In the genomic region with DNA sequence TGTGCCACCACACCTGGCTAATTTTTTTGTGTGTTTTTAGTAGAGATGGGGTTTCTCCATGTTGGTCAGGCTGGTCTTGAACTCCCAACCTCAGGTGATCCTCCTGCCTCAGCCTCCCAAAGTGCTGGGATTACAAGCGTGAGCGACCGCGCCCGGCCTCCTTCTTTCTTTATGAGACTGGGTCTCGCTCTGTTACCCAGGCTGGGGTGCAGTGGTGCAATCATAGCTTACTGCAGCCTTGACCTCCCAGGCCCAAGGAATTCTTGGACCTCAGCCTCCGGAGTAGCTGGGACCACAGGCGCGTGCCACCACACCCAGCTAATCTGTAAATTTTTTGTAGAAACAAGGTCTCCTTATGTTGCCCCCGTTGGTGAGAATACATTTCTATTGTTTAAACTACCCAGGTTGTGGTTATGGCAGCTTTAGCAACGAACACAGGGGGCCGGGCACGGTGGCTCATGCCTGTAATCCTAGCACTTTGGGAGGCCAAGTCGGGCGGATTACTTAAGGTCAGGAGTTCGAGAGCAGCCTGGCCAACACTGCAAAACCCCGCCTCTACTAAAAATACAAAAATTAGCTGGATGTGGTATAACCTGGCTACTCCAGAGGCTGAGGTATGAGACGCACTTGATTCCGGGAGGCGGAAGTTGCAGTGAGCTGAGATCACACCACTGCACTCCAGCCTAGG, we compare ENCODE assay signal across 8 cellular contexts. TPM values are rescaled to one million over a fixed set of nuclear protein-coding genes. Genes with fewer than 3 reads are reported as not detected.
A peak's percentile ranks its signal among the peaks of the same experiment; 100 is the strongest.
DNase-seq lines count a peak whose midpoint lies in the region; ATAC-seq, FAIRE-seq and TF ChIP-seq lines count a peak whose summit lies in the region.
"Not testable (repeated sequence)": the region's sequence is repeated elsewhere in the genome, so short reads cannot be mapped to it uniquely, and the experiment has no call there.

No MANE protein-coding gene starts in this region.

- H4K91ac ChIP-seq in H1 (replicated peaks; ENCODE audit: insufficient read length, low read length): not testable (repeated sequence)

- H3K4me1 ChIP-seq in RWPE2 (ENCODE audit: insufficient read depth, poor library complexity, severe bottlenecking); H1 (replicated peaks in 1 of 4; ENCODE audit: control insufficient read depth in 3 of 4, insufficient read depth in 4 of 4, low read length in 3 of 4): not testable (repeated sequence)

- not testable (repeated sequence) for H3K4ac ChIP-seq in H1 (replicated peaks; ENCODE audit: insufficient read length, low read depth, low read length)

- H3K9me3 Mint-ChIP-seq in activated naive CD4-positive, alpha-beta T cell treated with anti-CD3 and anti-CD28 coated beads for 36 hours; immature natural killer cell: not testable (repeated sequence)

- not testable (repeated sequence) for H3K14ac ChIP-seq in H1 (ENCODE audit: insufficient read length)

- H2AK5ac ChIP-seq in H1 (ENCODE audit: low read depth, low read length): not testable (repeated sequence)

- H3K4me3 ChIP-seq in AG10803 (ENCODE audit: low read length) (peak overlapping the region; percentile 91), HL-60 (replicated peaks; ENCODE audit: insufficient read depth, low read length) (peak overlapping the region; percentile 100), RWPE2 (ENCODE audit: severe bottlenecking) (peak overlapping the region; percentile 78), H1 (ENCODE audit: extremely low read depth in 1 of 4, insufficient read depth in 2 of 4, low read depth in 3 of 4, low read length in 4 of 4) (peak overlapping the region in 2 of 4 experiments; percentile 79 to 91; a peak in 2 of 8 replicates), neural cell (ENCODE audit: low read length) (peak overlapping the region; percentile 97)

- H3K9ac ChIP-seq in H1 (replicated peaks in 1 of 4; ENCODE audit: extremely low read depth in 1 of 4, low read depth in 3 of 4, low read length in 3 of 4): not testable (repeated sequence)
- peak overlapping the region; percentile 77 for H3K9ac ChIP-seq in neural cell (ENCODE audit: low read length)

- not testable (repeated sequence) for H2AFZ ChIP-seq in H1 (ENCODE audit: low read length); neural cell (ENCODE audit: low read depth, low read length)

- WGBS in H1 (ENCODE audit: extremely low coverage in 1 of 2, insufficient coverage in 1 of 2, insufficient read length in 1 of 2, insufficient replicate concordance in 2 of 2, low coverage in 1 of 2, low lambda C conversion rate in 2 of 2, missing lambda C conversion rate in 1 of 2), 2 experiments: 89% methylated on average over 20 of the region's 20 CpGs; no CpG with 5 or more reads in 1 of the 2 experiments

- not testable (repeated sequence) for H2BK5ac ChIP-seq in H1 (ENCODE audit: low read depth, low read length)

- H3K79me2 ChIP-seq in H1 (ENCODE audit: control insufficient read depth in 1 of 2, insufficient read depth in 2 of 2, low read length in 2 of 2): peaks cover 0 to 28% of the 10 kb centered on the region in 2 experiments; a peak in 3 of 4 replicates
- H3K79me2 ChIP-seq in neural cell (replicated peaks; ENCODE audit: insufficient read depth, low read length): not testable (repeated sequence)

- H4K8ac ChIP-seq in H1 (ENCODE audit: extremely low read depth, insufficient read depth, low read length): peak overlapping the region; percentile 17; the same call in 1 of the 2 replicates

- TF ChIP-seq CTCF in AG10803 (conservative IDR thresholded peaks at IDR 0.05; ENCODE audit: low read length); HL-60 (IDR thresholded peaks at IDR 0.05; ENCODE audit: insufficient read depth, low read length); RWPE2 (IDR thresholded peaks at IDR 0.05; ENCODE audit: poor library complexity, severe bottlenecking); H1 (IDR thresholded peaks at IDR 0.05; ENCODE audit: control extremely low read depth in 1 of 3, insufficient read depth in 1 of 3, low read depth in 1 of 3, low read length in 3 of 3); neural cell (IDR thresholded peaks at IDR 0.05; ENCODE audit: poor library complexity, severe bottlenecking): not testable (repeated sequence)

- H3K9me3 ChIP-seq in RWPE2 (ENCODE audit: severe bottlenecking); H1 (ENCODE audit: insufficient read depth in 2 of 2, low read depth in 1 of 2, low read length in 1 of 2); neural cell (ENCODE audit: low read length): not testable (repeated sequence)

- intact Hi-C loops in activated naive CD4-positive, alpha-beta T cell treated with anti-CD3 and anti-CD28 coated beads for 36 hours (cut with micrococcal nuclease): loop anchor here (5.0 kb wide), 1 partner anchor 81 kb away; the partner anchor contains the start of gene RHOF

- FAIRE-seq in H1 (lab: Jason Lieb, UNC): not testable (repeated sequence)

- H3K18ac ChIP-seq in H1 (ENCODE audit: extremely low read depth, low read length): not testable (repeated sequence)

- H3K23ac ChIP-seq in H1 (ENCODE audit: insufficient read length): not testable (repeated sequence)

- not testable (repeated sequence) for H3F3A ChIP-seq in neural cell (ENCODE audit: insufficient read depth, low read length, poor library complexity, severe bottlenecking)

- not testable (repeated sequence) for H4K5ac ChIP-seq in H1 (ENCODE audit: insufficient read length, low read depth, low read length)

- not testable (repeated sequence) for H3K36me3 ChIP-seq in RWPE2 (ENCODE audit: low read depth); H1 (ENCODE audit: control insufficient read depth in 2 of 4, insufficient read depth in 4 of 4, low read length in 3 of 4); neural cell (ENCODE audit: insufficient read depth, low read length)

- peak overlapping the region; percentile 87 for H3K4me3 Mint-ChIP-seq in activated naive CD4-positive, alpha-beta T cell treated with anti-CD3 and anti-CD28 coated beads for 36 hours
- peak overlapping the region; percentile 87 to 96 (median 89) for H3K4me3 Mint-ChIP-seq in immature natural killer cell

- peak overlapping the region; percentile 77 for H3K27ac Mint-ChIP-seq in activated naive CD4-positive, alpha-beta T cell treated with anti-CD3 and anti-CD28 coated beads for 36 hours
- peak overlapping the region; percentile 71 to 94 (median 90) for H3K27ac Mint-ChIP-seq in immature natural killer cell

- H3K36me3 Mint-ChIP-seq in activated naive CD4-positive, alpha-beta T cell treated with anti-CD3 and anti-CD28 coated beads for 36 hours (ENCODE audit: low read depth); immature natural killer cell: not testable (repeated sequence)

- CTCF ChIA-PET in activated naive CD4-positive, alpha-beta T cell treated with anti-CD3 and anti-CD28 coated beads for 36 hours (lab: Charles Lee): interaction anchor here (0.8 to 3.8 kb wide), 9 partner anchors 10 to 84 kb away, joined by 3 to 31 read pairs (median 4); partner anchors contain the start of gene RHOF
- CTCF ChIA-PET in H1 (lab: Charles Lee; ENCODE audit: partially characterized antibody): interaction anchor here (0.7 to 9.9 kb wide), 9 partner anchors 10 to 233 kb away, joined by 3 to 69 read pairs (median 4); partner anchors contain the start of gene RHOF

- TF ChIP-seq POLR2A in H1 (IDR thresholded peaks at IDR 0.05; ENCODE audit: control extremely low read depth in 1 of 2, low read depth in 2 of 2, low read length in 2 of 2): not testable (repeated sequence)

- H3K79me1 ChIP-seq in H1 (ENCODE audit: low read depth, low read length): peaks cover 12% of the 10 kb centered on the region

- not testable (repeated sequence) for H3K56ac ChIP-seq in H1 (replicated peaks; ENCODE audit: insufficient read length, low read depth, low read length)

- peak overlapping the region; percentile 94; a peak in 3 of 4 replicates for H3K4me2 ChIP-seq in H1 (ENCODE audit: insufficient read depth in 1 of 2, low read depth in 2 of 2, low read length in 2 of 2)
- not testable (repeated sequence) for H3K4me2 ChIP-seq in neural cell (ENCODE audit: low read length)

- not testable (repeated sequence) for H2BK12ac ChIP-seq in H1 (ENCODE audit: low read depth, low read length)

- H3K4me1 Mint-ChIP-seq in activated naive CD4-positive, alpha-beta T cell treated with anti-CD3 and anti-CD28 coated beads for 36 hours (ENCODE audit: low read depth): peaks cover 19% of the 10 kb centered on the region
- peaks cover 20 to 23% of the 10 kb centered on the region in 2 donors for H3K4me1 Mint-ChIP-seq in immature natural killer cell

- TF ChIP-seq EP300 in H1 (IDR thresholded peaks at IDR 0.05; ENCODE audit: borderline replicate concordance in 1 of 2, low read depth in 2 of 2, low read length in 2 of 2); neural cell (conservative IDR thresholded peaks at IDR 0.05; ENCODE audit: poor library complexity, severe bottlenecking): not testable (repeated sequence)

- DNase-seq in AG10803 (ENCODE audit: low read depth): peak; percentile 29
- DNase-seq in HL-60 (ENCODE audit: low read depth in 1 of 2, low spot score in 1 of 2): peak; percentile 56 to 64
- not testable (repeated sequence) for DNase-seq in RWPE2 (ENCODE audit: low spot score); H1 (ENCODE audit: low read depth in 1 of 2, low spot score in 2 of 2)
- peak; percentile 61 for DNase-seq in activated naive CD4-positive, alpha-beta T cell treated with anti-CD3 and anti-CD28 coated beads for 36 hours
- DNase-seq in immature natural killer cell: peak in 2 of 3 donors; percentile 20 to 25
- DNase-seq in stimulated activated naive CD4-positive, alpha-beta T cell treated with Interleukin-2 at 50 U/mL for 16 hours (lab: John Stamatoyannopoulos, UW): peak; percentile 6

- not testable (repeated sequence) for H4K20me1 ChIP-seq in H1 (replicated peaks in 1 of 2; ENCODE audit: control insufficient read depth in 1 of 2, insufficient read depth in 2 of 2, low read length in 2 of 2); neural cell (ENCODE audit: insufficient read depth)

- not testable (repeated sequence) for TF ChIP-seq RAD21 in H1 (IDR thresholded peaks at IDR 0.05 in 1 of 2, conservative IDR thresholded peaks at IDR 0.05 in 1 of 2; ENCODE audit: low read depth in 2 of 2, low read length in 2 of 2); neural cell (conservative IDR thresholded peaks at IDR 0.05)

- not testable (repeated sequence) for H3K27me3 ChIP-seq in HL-60 (ENCODE audit: insufficient read depth, poor library complexity, severe bottlenecking); RWPE2 (ENCODE audit: insufficient read depth, poor library complexity, severe bottlenecking); H1 (replicated peaks in 1 of 4; ENCODE audit: control insufficient read depth in 3 of 4, extremely low read depth in 1 of 4, insufficient read depth in 3 of 4, low read length in 3 of 4); neural cell (ENCODE audit: insufficient read depth, low read depth, low read length)

- not testable (repeated sequence) for H2BK120ac ChIP-seq in H1 (replicated peaks; ENCODE audit: low read depth, low read length)

- H3K27me3 Mint-ChIP-seq in activated naive CD4-positive, alpha-beta T cell treated with anti-CD3 and anti-CD28 coated beads for 36 hours (ENCODE audit: low read depth); immature natural killer cell (ENCODE audit: low read depth in 3 of 3): not testable (repeated sequence)

- not testable (repeated sequence) for H3K9me2 ChIP-seq in neural cell (ENCODE audit: insufficient read depth, low read length)

- H2BK20ac ChIP-seq in H1 (ENCODE audit: low read length): not testable (repeated sequence)

- H3K27ac ChIP-seq in HL-60 (replicated peaks) (peak overlapping the region; percentile 68), RWPE2 (ENCODE audit: poor library complexity, severe bottlenecking) (peak overlapping the region; percentile 54), neural cell (ENCODE audit: low read length) (peak overlapping the region; percentile 46)
- not testable (repeated sequence) for H3K27ac ChIP-seq in H1 (ENCODE audit: low read depth, low read length)

- not testable (repeated sequence) for H2BK15ac ChIP-seq in H1 (ENCODE audit: low read length)

- H3K23me2 ChIP-seq in H1 (ENCODE audit: low read depth, low read length): peaks cover 11% of the 10 kb centered on the region; the same call in 1 of the 2 replicates

- ATAC-seq in RWPE2 (ENCODE audit: low read depth): 0 out of 3 replicates have a peak, but pooled peaks have one; percentile 26

- POLR2A ChIA-PET in H1 (lab: Charles Lee; ENCODE audit: partially characterized antibody): interaction anchor here (0.8 to 1.9 kb wide), 10 partner anchors 9 to 99 kb away, joined by 3 to 10 read pairs (median 4); no protein-coding TSS in a partner anchor

RNA-seq across cellular contexts. Expression of gene TMEM120B, which starts 1.2 kb away (rescaled TPM):
- total RNA-seq in activated naive CD4-positive, alpha-beta T cell treated with anti-CD3 and anti-CD28 coated beads for 36 hours: 1 to 10 TPM; 5.5 to 6.3 TPM
- total RNA-seq in H1 (2021; fragmentation: NEBNext Ultra II Directional; extraction: Animal tissue kit (Norgen Biotek cat#: 25700)): 26.0 and 29.1 TPM in 2 replicates
- polyA plus RNA-seq in H1 (2011; rRNA removed): 22.0 and 31.2 TPM in 2 replicates
- polyA plus RNA-seq in H1 (2011; cell fraction: cytosol; rRNA removed): 21.3 TPM
- 90.2 TPM for polyA plus RNA-seq in H1 (2011; cell fraction: nucleus; rRNA removed)
- 15.8 to 21.0 TPM (median 18.0 TPM) in 4 replicates for polyA plus RNA-seq in H1 (2012, experiment 1 of 2)
- 11.9 TPM for polyA plus RNA-seq in H1 (2012, experiment 2 of 2)
- polyA plus RNA-seq in H1 (2013, experiment 1 of 2): 31.3 TPM
- polyA plus RNA-seq in H1 (2013, experiment 2 of 2): 29.9 TPM
- polyA minus RNA-seq in H1 (2011; rRNA and poly(A)+ RNA removed): 35.4 and 36.4 TPM in 2 replicates
- 16.7 TPM for polyA minus RNA-seq in H1 (2011; cell fraction: cytosol; rRNA and poly(A)+ RNA removed)
- 25.9 TPM for polyA minus RNA-seq in H1 (2011; cell fraction: nucleus; rRNA and poly(A)+ RNA removed)
- 1 to 10 TPM; 1.8 to 4.0 (median 3.1) TPM for polyA plus RNA-seq in immature natural killer cell
- polyA plus RNA-seq in neural cell: 9.5 and 9.8 TPM in 2 replicates
- 8.5 TPM in 2 replicates for polyA minus RNA-seq in neural cell

RNA-seq across cellular contexts. Expression of gene MORN3, which starts 41.9 kb away (rescaled TPM):
- 1 to 10 TPM; 2.6 to 2.9 TPM for total RNA-seq in activated naive CD4-positive, alpha-beta T cell treated with anti-CD3 and anti-CD28 coated beads for 36 hours
- 0.34 and 0.93 TPM in 2 replicates for total RNA-seq in H1 (2021; fragmentation: NEBNext Ultra II Directional; extraction: Animal tissue kit (Norgen Biotek cat#: 25700))
- 0.22 and 0.39 TPM in 2 replicates for polyA plus RNA-seq in H1 (2011; rRNA removed)
- polyA plus RNA-seq in H1 (2011; cell fraction: cytosol; rRNA removed): 0.87 TPM
- polyA plus RNA-seq in H1 (2011; cell fraction: nucleus; rRNA removed): 0.20 TPM
- 0.51 to 0.70 TPM (median 0.66 TPM) in 4 replicates for polyA plus RNA-seq in H1 (2012, experiment 1 of 2)
- 0.18 TPM for polyA plus RNA-seq in H1 (2012, experiment 2 of 2)
- 0.47 TPM for polyA plus RNA-seq in H1 (2013, experiment 1 of 2)
- polyA plus RNA-seq in H1 (2013, experiment 2 of 2): 0.61 TPM
- 0.10 and 0.44 TPM in 2 replicates for polyA minus RNA-seq in H1 (2011; rRNA and poly(A)+ RNA removed)
- not detected for polyA minus RNA-seq in H1 (2011; cell fraction: cytosol; rRNA and poly(A)+ RNA removed)
- polyA minus RNA-seq in H1 (2011; cell fraction: nucleus; rRNA and poly(A)+ RNA removed): not detected
- polyA plus RNA-seq in immature natural killer cell: 1 to 10 TPM; 1.4 to 3.4 (median 2.0) TPM
- polyA plus RNA-seq in neural cell: 1.1 and 3.4 TPM in 2 replicates
- polyA minus RNA-seq in neural cell: 0.49 and 0.58 TPM in 2 replicates
